In the genomic region with DNA sequence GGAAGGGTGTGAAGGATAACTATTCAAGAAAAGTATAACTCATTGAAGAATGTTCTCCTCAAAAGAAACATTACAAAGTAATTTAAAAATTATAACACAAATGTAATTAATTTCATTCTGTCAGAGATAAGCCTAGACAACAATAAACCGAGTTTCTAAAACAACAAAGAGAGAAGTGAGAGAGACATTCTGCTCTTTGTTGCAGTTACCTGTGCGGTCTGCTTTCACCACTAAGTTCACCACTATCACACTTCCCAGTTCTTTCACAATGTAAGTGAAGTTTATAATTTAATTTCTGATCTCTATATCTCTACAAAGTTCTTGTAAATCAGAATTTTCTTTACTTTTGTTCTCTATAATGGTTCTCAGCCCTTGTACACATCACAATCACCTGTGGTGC, we compare ENCODE assay signal across 26 cellular contexts.
"Had no signal": no experiment of that assay in that cellular context is flagged by ENCODE, and none has a peak within 500 bp of the region (broad histone marks: within the 10 kb centered on the region; RNA-seq: fewer than 3 reads in every experiment).

No MANE protein-coding gene starts in this region.

- H3K27ac ChIP-seq: body of pancreas, pancreas, tibial nerve had no signal

- H3K9me3 ChIP-seq: body of pancreas, pancreas, right atrium auricular region, tibial nerve had no signal

- H3K4me3 ChIP-seq: body of pancreas, pancreas, right atrium auricular region, tibial nerve had no signal

- H3K27me3 ChIP-seq: body of pancreas, pancreas, right atrium auricular region, tibial nerve had no signal

- FAIRE-seq: keratinocyte, pancreas had no signal

- DNase-seq: activated CD4-positive, alpha-beta T cell treated with anti-CD3 and anti-CD28 coated beads for 48 hours; activated CD4-positive, alpha-beta T cell treated with anti-CD3 and anti-CD28 coated beads, Interleukin-2, amount 50 U/mL, for 48 hours; activated CD8-positive, alpha-beta memory T cell treated with anti-CD3 and anti-CD28 coated beads for 24 hours; activated effector memory CD4-positive, alpha-beta T cell treated with Interleukin-2 at 50 U/mL for 16 hours; activated naive CD4-positive, alpha-beta T cell treated with Interleukin-2 at 50 U/mL for 16 hours; anterior cingulate cortex; body of pancreas; cerebellar nuclear complex; cortex of kidney; foreskin fibroblast; head of caudate nucleus; hippocampal formation; left cardiac atrium; midbrain; naive thymus-derived CD4-positive, alpha-beta T cell; nucleus accumbens; pancreas; stimulated activated CD4-positive, alpha-beta T cell treated with anti-CD3 and anti-CD28 coated beads, Interleukin-2, amount 100 ng/mL, for 48 hours; stimulated activated naive CD4-positive, alpha-beta T cell treated with Interleukin-2 at 50 U/mL for 16 hours; T1000; WERI-Rb-1 had no signal

- H3K4me1 ChIP-seq: right atrium auricular region had no signal

- ATAC-seq: activated CD4-positive, CD25-positive, alpha-beta regulatory T cell treated with anti-CD3 and anti-CD28 coated beads, Interleukin-2, amount 50 U/mL, for 24 hours; body of pancreas; esophagus mucosa; left cardiac atrium; naive thymus-derived CD4-positive, alpha-beta T cell; pancreas had no signal
